2 cellular contexts compared by ENCODE assay signal in the genomic region with DNA sequence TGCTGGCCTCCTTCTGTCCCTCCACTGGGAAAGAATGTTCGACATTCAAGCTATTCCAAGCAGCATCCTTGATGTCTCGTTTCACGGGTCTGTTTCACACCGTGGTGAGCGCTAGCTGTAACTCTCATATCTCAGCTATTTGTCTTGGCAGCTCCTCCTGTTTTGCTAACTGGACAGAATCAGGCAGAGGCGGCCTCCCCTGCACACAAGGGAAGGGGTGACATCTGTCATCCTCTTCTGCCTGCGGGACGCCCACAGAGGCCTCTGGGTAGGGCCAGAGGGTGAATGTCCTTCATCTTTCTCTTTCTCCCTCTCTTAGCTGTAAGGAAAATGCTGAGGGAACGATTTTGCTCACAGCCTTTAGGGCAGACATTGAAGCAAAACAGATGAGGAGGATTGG.
TF ChIP-seq lines count a peak whose summit lies in the region.

No MANE protein-coding gene starts in this region.

TF ChIP-seq in HepG2, 621 proteins besides CTCF, POLR2A, EP300 and RAD21:
- TF ChIP-seq ZNF260 (CRISPR knock-in tag; IDR thresholded peaks at IDR 0.05; ENCODE audit: borderline replicate concordance, low read depth) (no peak), MAFF (IDR thresholded peaks at IDR 0.05; ENCODE audit: low read depth, low read length) (peak; percentile 16; the same call in 1 of the 2 replicates), MAFK (conservative IDR thresholded peaks at IDR 0.05 in 1 of 2, IDR thresholded peaks at IDR 0.05 in 1 of 2; ENCODE audit: low read length in 2 of 2) (peak in 1 of 2 experiments; percentile 52)

TF ChIP-seq in H1, 55 proteins besides CTCF, POLR2A, EP300 and RAD21:
- no peak for TF ChIP-seq HDAC2 (IDR thresholded peaks at IDR 0.05; ENCODE audit: borderline replicate concordance in 1 of 2, low read depth in 2 of 2, low read length in 2 of 2)
- TF ChIP-seq TBP (IDR thresholded peaks at IDR 0.05; ENCODE audit: low read depth, low read length) = no peak
- no peak for TF ChIP-seq GABPA (IDR thresholded peaks at IDR 0.05; ENCODE audit: borderline replicate concordance, insufficient read depth, low read length)
- TF ChIP-seq KDM1A (IDR thresholded peaks at IDR 0.05; ENCODE audit: borderline replicate concordance, low read length) = no peak
- no peak for TF ChIP-seq SIN3A (conservative IDR thresholded peaks at IDR 0.05 in 1 of 2, IDR thresholded peaks at IDR 0.05 in 1 of 2; ENCODE audit: low read depth in 1 of 2, low read length in 2 of 2)
- no peak for TF ChIP-seq ZNF274 (IDR thresholded peaks at IDR 0.05; ENCODE audit: borderline replicate concordance, extremely low read depth, low read length)
- no peak for TF ChIP-seq POU5F1 (IDR thresholded peaks at IDR 0.05; ENCODE audit: low read depth, low read length)
- TF ChIP-seq CREB1 (IDR thresholded peaks at IDR 0.05) = no peak
- no peak for TF ChIP-seq SP4 (IDR thresholded peaks at IDR 0.05; ENCODE audit: low read length)
- no peak for TF ChIP-seq SIX5 (IDR thresholded peaks at IDR 0.05; ENCODE audit: low read depth, low read length)
- TF ChIP-seq CHD2 (IDR thresholded peaks at IDR 0.05; ENCODE audit: low read length) = no peak
- TF ChIP-seq SIRT6 (IDR thresholded peaks at IDR 0.05; ENCODE audit: low read length) = no peak
- TF ChIP-seq PHF8 (conservative IDR thresholded peaks at IDR 0.05; ENCODE audit: low read depth, low read length) = no peak
- no peak for TF ChIP-seq CBX8 (IDR thresholded peaks at IDR 0.05; ENCODE audit: borderline replicate concordance, low read depth, low read length)
- TF ChIP-seq, protein P1, sequence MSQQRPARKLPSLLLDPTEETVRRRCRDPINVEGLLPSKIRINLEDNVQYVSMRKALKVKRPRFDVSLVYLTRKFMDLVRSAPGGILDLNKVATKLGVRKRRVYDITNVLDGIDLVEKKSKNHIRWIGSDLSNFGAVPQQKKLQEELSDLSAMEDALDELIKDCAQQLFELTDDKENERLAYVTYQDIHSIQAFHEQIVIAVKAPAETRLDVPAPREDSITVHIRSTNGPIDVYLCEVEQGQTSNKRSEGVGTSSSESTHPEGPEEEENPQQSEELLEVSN (IDR thresholded peaks at IDR 0.05) = no peak
- no peak for TF ChIP-seq SRF (IDR thresholded peaks at IDR 0.05; ENCODE audit: low read depth, low read length)
